15 cellular contexts compared by ENCODE assay signal in the genomic region with DNA sequence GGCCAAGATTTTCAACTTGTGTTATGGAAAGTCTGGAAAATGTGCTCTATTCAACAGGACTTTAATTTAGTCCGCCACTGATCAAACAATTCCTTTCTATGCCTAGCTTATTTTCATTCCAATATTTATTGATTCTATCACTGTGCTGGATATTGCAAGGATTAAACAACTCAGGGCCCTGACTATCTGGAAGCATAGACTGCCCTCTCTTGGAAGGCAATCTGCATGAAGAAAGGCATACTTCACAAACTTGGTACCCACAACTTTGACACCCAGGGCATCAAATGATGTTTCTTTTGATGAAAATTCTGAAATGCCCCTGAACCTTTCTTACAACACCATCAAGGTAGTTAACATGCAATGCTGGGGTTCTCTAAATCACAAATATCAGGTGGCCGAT.
DNase-seq lines count a peak whose midpoint lies in the region; ATAC-seq, FAIRE-seq and TF ChIP-seq lines count a peak whose summit lies in the region.
"Had no signal": no experiment of that assay in that cellular context is flagged by ENCODE, and none has a peak within 500 bp of the region (broad histone marks: within the 10 kb centered on the region; RNA-seq: fewer than 3 reads in every experiment).

No MANE protein-coding gene starts in this region.

- no TSS peak for BruUV-seq in GM12878 (replicated peaks; lab: Mats Ljungman, UMichigan)

- no peak overlapping the region for H3K4me3 ChIP-seq in HEK293 (ENCODE audit: low read depth, low read length)
- no peak overlapping the region for H3K4me3 ChIP-seq in GM12878
- H3K4me3 ChIP-seq in keratinocyte (ENCODE audit: control insufficient read depth in 2 of 3, extremely low read depth in 1 of 3, insufficient read depth in 2 of 3, low read depth in 1 of 3, low read length in 3 of 3): no peak overlapping the region
- H3K4me3 ChIP-seq: uterus had no signal

- ATAC-seq in GM12878 (no peak), esophagus mucosa (no peak)

- FAIRE-seq in GM12878 (lab: Jason Lieb, UNC) (no peak), keratinocyte (lab: Jason Lieb, UNC) (no peak)

- in situ Hi-C loops in GM12878 (cut with MboI): no loop called here

- WGBS in GM12878 (ENCODE audit: insufficient coverage, insufficient replicate concordance, low lambda C conversion rate, missing lambda C conversion rate): 100% methylated on average over 2 of the region's 2 CpGs

- no peak overlapping the region for H3K4me2 ChIP-seq in GM12878 (ENCODE audit: control insufficient read depth, insufficient read depth)
- no peak overlapping the region for H3K4me2 ChIP-seq in keratinocyte (ENCODE audit: control insufficient read depth, extremely low read depth, insufficient read depth, low read depth, low read length)

- DNase-seq in AG09319 (ENCODE audit: extremely low read depth, low read depth) (no peak), GM12878 (ENCODE audit: low read depth, low spot score) (no peak), keratinocyte (ENCODE audit: low read depth, low spot score) (no peak), middle frontal gyrus (ENCODE audit: extremely low spot score, low spot score) (no peak), ureter (ENCODE audit: low spot score) (no peak), midbrain (lab: John Stamatoyannopoulos, UW) (no peak)
- DNase-seq: activated CD4-positive, alpha-beta memory T cell treated with anti-CD3 and anti-CD28 coated beads, Interleukin-2, amount 10 ng/mL, durations not matched to agents 7 days and 5 days; activated naive CD4-positive, alpha-beta T cell treated with anti-CD3 and anti-CD28 coated beads, Interleukin-2, amount 50 U/mL, for 16 hours; CD4-positive, alpha-beta memory T cell; effector CD4-positive, alpha-beta T cell; naive B cell; NCI-H1092 treated with DMSO at 0.1 percent for 48 hours; uterus had no signal

- dilution Hi-C loops in keratinocyte (cut with MboI; ENCODE audit: extremely low pct_ligation_motif_present, low sequenced_read_pairs): no loop called here

- no peak overlapping the region for H3K27ac ChIP-seq in HEK293 (ENCODE audit: extremely low read depth, low read depth, low read length)
- no peak overlapping the region for H3K27ac ChIP-seq in GM12878 (ENCODE audit: control insufficient read depth, insufficient read depth)
- no peak overlapping the region for H3K27ac ChIP-seq in keratinocyte (ENCODE audit: control insufficient read depth, insufficient read depth, low read length)
- H3K27ac ChIP-seq: uterus had no signal

- peaks cover 6% of the 10 kb centered on the region for H3K4me1 ChIP-seq in HEK293 (ENCODE audit: control insufficient read depth, insufficient read depth, low read length)
- no peaks in the 10 kb centered on the region for H3K4me1 ChIP-seq in GM12878 (ENCODE audit: control insufficient read depth, insufficient read depth, low read length)
- no peaks in the 10 kb centered on the region for H3K4me1 ChIP-seq in keratinocyte (ENCODE audit: control insufficient read depth, extremely low read depth, insufficient read depth, low read length)
- H3K4me1 ChIP-seq: uterus had no signal

- H3K9me1 ChIP-seq in keratinocyte (ENCODE audit: control insufficient read depth, extremely low read depth, insufficient read depth, low read length): no peaks in the 10 kb centered on the region

- RAD21 ChIA-PET in GM12878 (lab: Charles Lee; ENCODE audit: unreplicated experiment): interaction anchor here (1.0 kb wide), 1 partner anchor 48 kb away, joined by 3 read pairs; no protein-coding TSS in a partner anchor

- H4K20me1 ChIP-seq in GM12878 (ENCODE audit: control insufficient read depth, insufficient read depth): no peaks in the 10 kb centered on the region
- no peaks in the 10 kb centered on the region for H4K20me1 ChIP-seq in keratinocyte (ENCODE audit: control insufficient read depth, extremely low read depth, insufficient read depth, low read length)

- POLR2A ChIA-PET in HEK293 (lab: Yijun Ruan, JAX) (no interaction called here), GM12878 (lab: Charles Lee) (interaction anchor here (1.4 kb wide), 1 partner anchor 42 kb away, joined by 3 read pairs; no protein-coding TSS in a partner anchor)

- no peak overlapping the region for H3K9ac ChIP-seq in GM12878 (ENCODE audit: control insufficient read depth, insufficient read depth, low read length)
- H3K9ac ChIP-seq in keratinocyte (ENCODE audit: control insufficient read depth, extremely low read depth, insufficient read depth, low read length): no peak overlapping the region

- no peaks in the 10 kb centered on the region for H3K27me3 ChIP-seq in GM12878 (replicated peaks in 1 of 2; ENCODE audit: control insufficient read depth in 2 of 2, insufficient read depth in 2 of 2, low read length in 1 of 2)
- no peaks in the 10 kb centered on the region for H3K27me3 ChIP-seq in keratinocyte (ENCODE audit: control insufficient read depth, extremely low read depth, insufficient read depth, low read length)
- H3K27me3 ChIP-seq: uterus had no signal

- no peaks in the 10 kb centered on the region for H3K36me3 ChIP-seq in HEK293 (ENCODE audit: control insufficient read depth in 2 of 2, insufficient read depth in 1 of 2, low read length in 2 of 2)
- no peaks in the 10 kb centered on the region for H3K36me3 ChIP-seq in GM12878 (ENCODE audit: control insufficient read depth in 2 of 2, insufficient read depth in 2 of 2, low read length in 1 of 2)
- H3K36me3 ChIP-seq in keratinocyte (ENCODE audit: control insufficient read depth in 2 of 2, extremely low read depth in 1 of 2, insufficient read depth in 2 of 2, low read length in 2 of 2): no peaks in the 10 kb centered on the region
- H3K36me3 ChIP-seq: uterus had no signal

- CTCF ChIA-PET in HEK293 (lab: Yijun Ruan, JAX) (interaction anchor here (1.2 kb wide), 1 partner anchor 12 kb away, joined by 3 read pairs; no protein-coding TSS in a partner anchor), GM12878 (lab: Yijun Ruan, JAX) (interaction anchor here (1.2 kb wide), 1 partner anchor 16 kb away, joined by 3 read pairs; no protein-coding TSS in a partner anchor)

- H3K79me2 ChIP-seq in GM12878 (ENCODE audit: control insufficient read depth, insufficient read depth, low read length) (no peaks in the 10 kb centered on the region), keratinocyte (ENCODE audit: control insufficient read depth, insufficient read depth, low read length) (no peaks in the 10 kb centered on the region)

- intact Hi-C loops in GM12878 (cut with micrococcal nuclease; ENCODE audit: unreplicated experiment): no loop called here

- TF ChIP-seq EP300 in GM12878 (IDR thresholded peaks at IDR 0.05; ENCODE audit: borderline replicate concordance in 1 of 2, control insufficient read depth in 1 of 2, low read depth in 2 of 2, low read length in 2 of 2): no peak

- TF ChIP-seq POLR2A in GM12878 (IDR thresholded peaks at IDR 0.05; ENCODE audit: low read depth, low read length): no peak

- no peaks in the 10 kb centered on the region for H3K9me3 ChIP-seq in HEK293 (ENCODE audit: control insufficient read depth, insufficient read depth, low read depth, low read length)
- H3K9me3 ChIP-seq in GM12878 (replicated peaks; ENCODE audit: control insufficient read depth, insufficient read depth, low read length): no peaks in the 10 kb centered on the region
- no peaks in the 10 kb centered on the region for H3K9me3 ChIP-seq in keratinocyte (ENCODE audit: control insufficient read depth, low read depth, low read length)
- H3K9me3 ChIP-seq: uterus had no signal

- TF ChIP-seq CTCF in AG09319 (IDR thresholded peaks at IDR 0.05; ENCODE audit: low read depth, low read length) (peak; percentile 23), HEK293 (tag by site-specific recombination; IDR thresholded peaks at IDR 0.05) (no peak), GM12878 (IDR thresholded peaks at IDR 0.05 in 2 of 3, conservative IDR thresholded peaks at IDR 0.05 in 1 of 3; ENCODE audit: control insufficient read depth in 2 of 3, extremely low read depth in 1 of 3, insufficient read depth in 1 of 3, low read depth in 3 of 3, low read length in 3 of 3) (peak in 1 of 3 experiments; percentile 13; a peak in 1 of 6 replicates), keratinocyte (optimal IDR thresholded peaks at IDR 0.05 in 1 of 3, IDR thresholded peaks at IDR 0.05 in 1 of 3, conservative IDR thresholded peaks at IDR 0.05 in 1 of 3; ENCODE audit: extremely low read depth in 1 of 3, insufficient read depth in 2 of 3, low read length in 3 of 3) (peak in 2 of 3 experiments; percentile 33 to 52)

- SMC1A ChIA-PET in GM12878 (lab: Charles Lee; ENCODE audit: uncharacterized antibody, unreplicated experiment): interaction anchor here (0.9 to 1.4 kb wide), 4 partner anchors 11 to 139 kb away, joined by 3 to 7 read pairs (median 5); no protein-coding TSS in a partner anchor

- TF ChIP-seq RAD21 in GM12878 (IDR thresholded peaks at IDR 0.05; ENCODE audit: insufficient read depth, low read depth, low read length): 0 out of 2 replicates have a peak, but pooled peaks have one; percentile 10

- H2AFZ ChIP-seq in GM12878 (ENCODE audit: control insufficient read depth, low read depth, low read length): no peak overlapping the region
- H2AFZ ChIP-seq in keratinocyte (ENCODE audit: control insufficient read depth, low read length): no peak overlapping the region

TF ChIP-seq in HEK293, 187 proteins besides CTCF, POLR2A, EP300 and RAD21:
- no peak for TF ChIP-seq ZIC2 (tag by site-specific recombination; IDR thresholded peaks at IDR 0.05)
- 0 out of 2 replicates have a peak, but pooled peaks have one; percentile 10 for TF ChIP-seq ZNF654 (tag by site-specific recombination; IDR thresholded peaks at IDR 0.05; ENCODE audit: low read depth)
TF ChIP-seq in HEK293: peak in this region for 1.

TF ChIP-seq in GM12878, 131 proteins besides CTCF, POLR2A, EP300 and RAD21:
- TF ChIP-seq SIN3A (IDR thresholded peaks at IDR 0.05; ENCODE audit: low read depth, low read length): no peak
- peak; percentile 8; the same call in 1 of the 2 replicates for TF ChIP-seq SMC3 (IDR thresholded peaks at IDR 0.05; ENCODE audit: borderline replicate concordance, low read length)
TF ChIP-seq in GM12878: peak in this region for 1.
